ENCODE assay signal across 16 cellular contexts in the genomic region with DNA sequence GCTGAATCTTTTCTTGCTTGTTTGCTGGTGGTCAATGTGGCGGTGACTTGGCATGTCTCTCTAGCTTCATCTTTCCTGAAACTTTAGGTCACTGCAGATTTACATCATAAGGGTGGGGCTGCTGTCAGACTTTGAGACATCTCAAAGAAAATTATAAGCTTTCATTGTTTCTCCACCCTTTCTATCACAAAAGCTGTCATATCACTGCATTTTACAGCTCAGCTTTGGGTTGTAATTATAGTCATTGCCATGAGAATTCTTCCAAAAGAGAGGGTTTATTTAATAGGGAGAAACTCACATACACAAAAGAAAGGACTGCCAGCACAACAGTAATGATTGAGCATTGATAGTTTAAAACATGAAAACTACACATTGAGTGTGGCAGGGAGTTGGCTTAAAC. TPM values are rescaled to one million over a fixed set of nuclear protein-coding genes. Genes with fewer than 3 reads are reported as not detected.
A peak's percentile ranks its signal among the peaks of the same experiment; 100 is the strongest.
DNase-seq lines count a peak whose midpoint lies in the region; ATAC-seq and TF ChIP-seq lines count a peak whose summit lies in the region.
"Had no signal": no experiment of that assay in that cellular context is flagged by ENCODE, and none has a peak within 500 bp of the region (broad histone marks: within the 10 kb centered on the region; RNA-seq: fewer than 3 reads in every experiment).

No MANE protein-coding gene starts in this region.

- ATAC-seq in mucosa of descending colon, result peak; percentile 40
- ATAC-seq: HepG2 had no signal

- no peaks in the 10 kb centered on the region for H3K4me1 ChIP-seq in mucosa of descending colon (ENCODE audit: low read depth)
- H3K4me1 ChIP-seq: BE2C had no signal

- H3K9me3 ChIP-seq in mucosa of descending colon, result no peaks in the 10 kb centered on the region
- H3K9me3 ChIP-seq: BE2C had no signal

- no peaks in the 10 kb centered on the region for H3K27me3 ChIP-seq in H7 (ENCODE audit: control insufficient read depth, insufficient read depth, low read length)
- H3K27me3 ChIP-seq: BE2C had no signal

- H3K36me3 ChIP-seq in mucosa of descending colon (ENCODE audit: low read depth) (no peaks in the 10 kb centered on the region), H7 (replicated peaks; ENCODE audit: control insufficient read depth, insufficient read depth, low read length) (no peaks in the 10 kb centered on the region)
- H3K36me3 ChIP-seq: BE2C had no signal

- no peak for TF ChIP-seq CTCF in mucosa of descending colon (IDR thresholded peaks at IDR 0.05)

- H3K27ac ChIP-seq in epithelial cell of prostate, result peak overlapping the region; percentile 95
- H3K27ac ChIP-seq: GM23248 had no signal

- DNase-seq in NCI-H2227 treated with DMSO at 0.1 percent for 48 hours (lab: John Stamatoyannopoulos, UW), result peak; percentile 84
- no peak for DNase-seq in epithelial cell of prostate (ENCODE audit: low read depth, low spot score)
- DNase-seq in mucosa of descending colon, result no peak
- no peak for DNase-seq in RKO (ENCODE audit: low spot score)
- no peak for DNase-seq in DMS 273 treated with DMSO at 0.1 percent for 48 hours (lab: John Stamatoyannopoulos, UW)
- DNase-seq in H7, result no peak
- DNase-seq: ACHN; BE2C; C1 segment of cervical spinal cord; CD4-positive, CD25-positive, alpha-beta regulatory T cell; CD8-positive, alpha-beta memory T cell; COR-L47; GM23248; HCEC 1CT; HFFc6 had no signal

- H3K4me3 ChIP-seq in mucosa of descending colon (no peak overlapping the region), H7 (ENCODE audit: insufficient read depth, low read depth, low read length) (no peak overlapping the region)
- H3K4me3 ChIP-seq: GM23248 had no signal

- intact Hi-C loops in mucosa of descending colon (cut with DNase I, micrococcal nuclease), result no loop called here

RNA-seq across cellular contexts. Expression of a gene that starts 44.7 kb away (rescaled TPM):
- total RNA-seq in mucosa of descending colon, result 100 to 1,000 TPM in 1 of 3 donors, 10 to 100 TPM in 2; 57.7 to 105 (median 89.4) TPM
- total RNA-seq in H7 (2014; rRNA removed; shearing (Covaris generic)), result 10.1 and 14.5 TPM in 2 replicates
